ENCODE assay signal across 1 cellular context in the genomic region with DNA sequence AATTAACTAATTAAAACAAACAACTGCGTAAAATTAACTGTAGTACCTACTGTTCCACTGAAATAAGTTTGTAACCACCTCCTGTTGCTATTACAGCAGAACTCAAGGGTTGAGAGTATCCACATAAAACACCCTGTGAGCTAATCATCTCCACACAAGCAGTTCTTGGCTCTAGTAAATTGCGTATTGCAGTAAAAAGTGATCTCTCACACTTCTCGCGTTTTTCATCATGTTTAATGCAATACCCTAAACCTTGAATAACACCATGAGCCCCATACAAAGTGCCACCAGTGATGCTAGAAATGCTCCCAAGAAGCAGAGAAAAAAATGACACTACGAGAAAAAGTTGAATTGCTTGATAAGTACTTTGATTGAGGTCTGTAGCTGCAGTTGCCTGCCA.
TF ChIP-seq lines count a peak whose summit lies in the region.

No MANE protein-coding gene starts in this region.

TF ChIP-seq in HEK293, 187 proteins besides CTCF, POLR2A, EP300 and RAD21:
- no peak for TF ChIP-seq ZNF521 (tag by site-specific recombination; IDR thresholded peaks at IDR 0.05)
- TF ChIP-seq, protein P1, sequence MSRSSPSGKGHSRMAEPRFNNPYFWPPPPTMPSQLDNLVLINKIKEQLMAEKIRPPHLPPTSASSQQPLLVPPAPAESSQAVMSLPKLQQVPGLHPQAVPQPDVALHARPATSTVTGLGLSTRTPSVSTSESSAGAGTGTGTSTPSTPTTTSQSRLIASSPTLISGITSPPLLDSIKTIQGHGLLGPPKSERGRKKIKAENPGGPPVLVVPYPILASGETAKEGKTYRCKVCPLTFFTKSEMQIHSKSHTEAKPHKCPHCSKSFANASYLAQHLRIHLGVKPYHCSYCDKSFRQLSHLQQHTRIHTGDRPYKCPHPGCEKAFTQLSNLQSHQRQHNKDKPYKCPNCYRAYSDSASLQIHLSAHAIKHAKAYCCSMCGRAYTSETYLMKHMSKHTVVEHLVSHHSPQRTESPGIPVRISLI (tag by site-specific recombination; IDR thresholded peaks at IDR 0.05) = no peak
- TF ChIP-seq ZNF132 (tag by site-specific recombination; IDR thresholded peaks at IDR 0.05; ENCODE audit: borderline replicate concordance) = no peak
- TF ChIP-seq ZNF600 (tag by site-specific recombination; IDR thresholded peaks at IDR 0.05) = 0 out of 2 replicates have a peak, but pooled peaks have one; percentile 19
- TF ChIP-seq ZNF610 (tag by site-specific recombination; IDR thresholded peaks at IDR 0.05; ENCODE audit: borderline replicate concordance) = no peak
- TF ChIP-seq, protein P2, sequence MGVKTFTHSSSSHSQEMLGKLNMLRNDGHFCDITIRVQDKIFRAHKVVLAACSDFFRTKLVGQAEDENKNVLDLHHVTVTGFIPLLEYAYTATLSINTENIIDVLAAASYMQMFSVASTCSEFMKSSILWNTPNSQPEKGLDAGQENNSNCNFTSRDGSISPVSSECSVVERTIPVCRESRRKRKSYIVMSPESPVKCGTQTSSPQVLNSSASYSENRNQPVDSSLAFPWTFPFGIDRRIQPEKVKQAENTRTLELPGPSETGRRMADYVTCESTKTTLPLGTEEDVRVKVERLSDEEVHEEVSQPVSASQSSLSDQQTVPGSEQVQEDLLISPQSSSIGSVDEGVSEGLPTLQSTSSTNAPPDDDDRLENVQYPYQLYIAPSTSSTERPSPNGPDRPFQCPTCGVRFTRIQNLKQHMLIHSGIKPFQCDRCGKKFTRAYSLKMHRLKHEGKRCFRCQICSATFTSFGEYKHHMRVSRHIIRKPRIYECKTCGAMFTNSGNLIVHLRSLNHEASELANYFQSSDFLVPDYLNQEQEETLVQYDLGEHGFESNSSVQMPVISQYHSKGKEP (tag by site-specific recombination; IDR thresholded peaks at IDR 0.05) = 0 out of 2 replicates have a peak, but pooled peaks have one; percentile 5
- TF ChIP-seq SCRT2 (tag by site-specific recombination; IDR thresholded peaks at IDR 0.05) = peak; percentile 86
- TF ChIP-seq ZNF571 (tag by site-specific recombination; IDR thresholded peaks at IDR 0.05) = no peak
- TF ChIP-seq, protein P3, sequence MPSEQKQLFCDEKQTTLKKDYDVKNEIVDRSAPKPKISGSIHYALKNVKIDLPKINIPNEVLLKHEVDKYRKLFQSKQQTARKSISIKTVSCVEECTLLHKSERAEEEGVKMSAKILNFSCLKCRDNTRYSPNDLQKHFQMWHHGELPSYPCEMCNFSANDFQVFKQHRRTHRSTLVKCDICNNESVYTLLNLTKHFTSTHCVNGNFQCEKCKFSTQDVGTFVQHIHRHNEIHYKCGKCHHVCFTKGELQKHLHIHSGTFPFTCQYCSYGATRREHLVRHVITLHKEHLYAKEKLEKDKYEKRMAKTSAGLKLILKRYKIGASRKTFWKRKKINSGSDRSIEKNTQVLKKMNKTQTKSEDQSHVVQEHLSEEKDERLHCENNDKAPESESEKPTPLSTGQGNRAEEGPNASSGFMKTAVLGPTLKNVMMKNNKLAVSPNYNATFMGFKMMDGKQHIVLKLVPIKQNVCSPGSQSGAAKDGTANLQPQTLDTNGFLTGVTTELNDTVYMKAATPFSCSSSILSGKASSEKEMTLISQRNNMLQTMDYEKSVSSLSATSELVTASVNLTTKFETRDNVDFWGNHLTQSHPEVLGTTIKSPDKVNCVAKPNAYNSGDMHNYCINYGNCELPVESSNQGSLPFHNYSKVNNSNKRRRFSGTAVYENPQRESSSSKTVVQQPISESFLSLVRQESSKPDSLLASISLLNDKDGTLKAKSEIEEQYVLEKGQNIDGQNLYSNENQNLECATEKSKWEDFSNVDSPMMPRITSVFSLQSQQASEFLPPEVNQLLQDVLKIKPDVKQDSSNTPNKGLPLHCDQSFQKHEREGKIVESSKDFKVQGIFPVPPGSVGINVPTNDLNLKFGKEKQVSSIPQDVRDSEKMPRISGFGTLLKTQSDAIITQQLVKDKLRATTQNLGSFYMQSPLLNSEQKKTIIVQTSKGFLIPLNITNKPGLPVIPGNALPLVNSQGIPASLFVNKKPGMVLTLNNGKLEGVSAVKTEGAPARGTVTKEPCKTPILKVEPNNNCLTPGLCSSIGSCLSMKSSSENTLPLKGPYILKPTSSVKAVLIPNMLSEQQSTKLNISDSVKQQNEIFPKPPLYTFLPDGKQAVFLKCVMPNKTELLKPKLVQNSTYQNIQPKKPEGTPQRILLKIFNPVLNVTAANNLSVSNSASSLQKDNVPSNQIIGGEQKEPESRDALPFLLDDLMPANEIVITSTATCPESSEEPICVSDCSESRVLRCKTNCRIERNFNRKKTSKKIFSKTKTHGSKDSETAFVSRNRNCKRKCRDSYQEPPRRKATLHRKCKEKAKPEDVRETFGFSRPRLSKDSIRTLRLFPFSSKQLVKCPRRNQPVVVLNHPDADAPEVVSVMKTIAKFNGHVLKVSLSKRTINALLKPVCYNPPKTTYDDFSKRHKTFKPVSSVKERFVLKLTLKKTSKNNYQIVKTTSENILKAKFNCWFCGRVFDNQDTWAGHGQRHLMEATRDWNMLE (tag by site-specific recombination; conservative IDR thresholded peaks at IDR 0.05; ENCODE audit: low read depth) = no peak
- TF ChIP-seq, protein P4, sequence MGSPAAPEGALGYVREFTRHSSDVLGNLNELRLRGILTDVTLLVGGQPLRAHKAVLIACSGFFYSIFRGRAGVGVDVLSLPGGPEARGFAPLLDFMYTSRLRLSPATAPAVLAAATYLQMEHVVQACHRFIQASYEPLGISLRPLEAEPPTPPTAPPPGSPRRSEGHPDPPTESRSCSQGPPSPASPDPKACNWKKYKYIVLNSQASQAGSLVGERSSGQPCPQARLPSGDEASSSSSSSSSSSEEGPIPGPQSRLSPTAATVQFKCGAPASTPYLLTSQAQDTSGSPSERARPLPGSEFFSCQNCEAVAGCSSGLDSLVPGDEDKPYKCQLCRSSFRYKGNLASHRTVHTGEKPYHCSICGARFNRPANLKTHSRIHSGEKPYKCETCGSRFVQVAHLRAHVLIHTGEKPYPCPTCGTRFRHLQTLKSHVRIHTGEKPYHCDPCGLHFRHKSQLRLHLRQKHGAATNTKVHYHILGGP (tag by site-specific recombination; IDR thresholded peaks at IDR 0.05) = no peak
- TF ChIP-seq PRDM1 (tag by site-specific recombination; IDR thresholded peaks at IDR 0.05) = no peak
- TF ChIP-seq FEZF1 (tag by site-specific recombination; IDR thresholded peaks at IDR 0.05) = peak; percentile 17; the same call in 1 of the 2 replicates
- TF ChIP-seq, protein P5, sequence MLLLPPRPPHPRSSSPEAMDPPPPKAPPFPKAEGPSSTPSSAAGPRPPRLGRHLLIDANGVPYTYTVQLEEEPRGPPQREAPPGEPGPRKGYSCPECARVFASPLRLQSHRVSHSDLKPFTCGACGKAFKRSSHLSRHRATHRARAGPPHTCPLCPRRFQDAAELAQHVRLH (tag by site-specific recombination; IDR thresholded peaks at IDR 0.05) = no peak
- no peak for TF ChIP-seq ZNF37A (tag by site-specific recombination; IDR thresholded peaks at IDR 0.05)
- no peak for TF ChIP-seq ZNF548 (tag by site-specific recombination; IDR thresholded peaks at IDR 0.05)
- no peak for TF ChIP-seq ZNF830 (tag by site-specific recombination; IDR thresholded peaks at IDR 0.05; ENCODE audit: low read depth)
- TF ChIP-seq, protein P6, sequence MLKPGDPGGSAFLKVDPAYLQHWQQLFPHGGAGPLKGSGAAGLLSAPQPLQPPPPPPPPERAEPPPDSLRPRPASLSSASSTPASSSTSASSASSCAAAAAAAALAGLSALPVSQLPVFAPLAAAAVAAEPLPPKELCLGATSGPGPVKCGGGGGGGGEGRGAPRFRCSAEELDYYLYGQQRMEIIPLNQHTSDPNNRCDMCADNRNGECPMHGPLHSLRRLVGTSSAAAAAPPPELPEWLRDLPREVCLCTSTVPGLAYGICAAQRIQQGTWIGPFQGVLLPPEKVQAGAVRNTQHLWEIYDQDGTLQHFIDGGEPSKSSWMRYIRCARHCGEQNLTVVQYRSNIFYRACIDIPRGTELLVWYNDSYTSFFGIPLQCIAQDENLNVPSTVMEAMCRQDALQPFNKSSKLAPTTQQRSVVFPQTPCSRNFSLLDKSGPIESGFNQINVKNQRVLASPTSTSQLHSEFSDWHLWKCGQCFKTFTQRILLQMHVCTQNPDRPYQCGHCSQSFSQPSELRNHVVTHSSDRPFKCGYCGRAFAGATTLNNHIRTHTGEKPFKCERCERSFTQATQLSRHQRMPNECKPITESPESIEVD (tag by site-specific recombination; IDR thresholded peaks at IDR 0.05) = peak; percentile 97
- TF ChIP-seq ZNF121 (tag by site-specific recombination; IDR thresholded peaks at IDR 0.05) = no peak
- TF ChIP-seq, protein P7, sequence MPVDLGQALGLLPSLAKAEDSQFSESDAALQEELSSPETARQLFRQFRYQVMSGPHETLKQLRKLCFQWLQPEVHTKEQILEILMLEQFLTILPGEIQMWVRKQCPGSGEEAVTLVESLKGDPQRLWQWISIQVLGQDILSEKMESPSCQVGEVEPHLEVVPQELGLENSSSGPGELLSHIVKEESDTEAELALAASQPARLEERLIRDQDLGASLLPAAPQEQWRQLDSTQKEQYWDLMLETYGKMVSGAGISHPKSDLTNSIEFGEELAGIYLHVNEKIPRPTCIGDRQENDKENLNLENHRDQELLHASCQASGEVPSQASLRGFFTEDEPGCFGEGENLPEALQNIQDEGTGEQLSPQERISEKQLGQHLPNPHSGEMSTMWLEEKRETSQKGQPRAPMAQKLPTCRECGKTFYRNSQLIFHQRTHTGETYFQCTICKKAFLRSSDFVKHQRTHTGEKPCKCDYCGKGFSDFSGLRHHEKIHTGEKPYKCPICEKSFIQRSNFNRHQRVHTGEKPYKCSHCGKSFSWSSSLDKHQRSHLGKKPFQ (tag by site-specific recombination; IDR thresholded peaks at IDR 0.05) = no peak
- TF ChIP-seq ZNF629 (tag by site-specific recombination; IDR thresholded peaks at IDR 0.05) = no peak
- TF ChIP-seq, protein P8, sequence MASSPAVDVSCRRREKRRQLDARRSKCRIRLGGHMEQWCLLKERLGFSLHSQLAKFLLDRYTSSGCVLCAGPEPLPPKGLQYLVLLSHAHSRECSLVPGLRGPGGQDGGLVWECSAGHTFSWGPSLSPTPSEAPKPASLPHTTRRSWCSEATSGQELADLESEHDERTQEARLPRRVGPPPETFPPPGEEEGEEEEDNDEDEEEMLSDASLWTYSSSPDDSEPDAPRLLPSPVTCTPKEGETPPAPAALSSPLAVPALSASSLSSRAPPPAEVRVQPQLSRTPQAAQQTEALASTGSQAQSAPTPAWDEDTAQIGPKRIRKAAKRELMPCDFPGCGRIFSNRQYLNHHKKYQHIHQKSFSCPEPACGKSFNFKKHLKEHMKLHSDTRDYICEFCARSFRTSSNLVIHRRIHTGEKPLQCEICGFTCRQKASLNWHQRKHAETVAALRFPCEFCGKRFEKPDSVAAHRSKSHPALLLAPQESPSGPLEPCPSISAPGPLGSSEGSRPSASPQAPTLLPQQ (tag by site-specific recombination; IDR thresholded peaks at IDR 0.05) = no peak
- no peak for TF ChIP-seq TRIM28 (IDR thresholded peaks at IDR 0.05; ENCODE audit: borderline replicate concordance, low read length)
- TF ChIP-seq RBAK (tag by site-specific recombination; IDR thresholded peaks at IDR 0.05) = no peak
- TF ChIP-seq, protein P9, sequence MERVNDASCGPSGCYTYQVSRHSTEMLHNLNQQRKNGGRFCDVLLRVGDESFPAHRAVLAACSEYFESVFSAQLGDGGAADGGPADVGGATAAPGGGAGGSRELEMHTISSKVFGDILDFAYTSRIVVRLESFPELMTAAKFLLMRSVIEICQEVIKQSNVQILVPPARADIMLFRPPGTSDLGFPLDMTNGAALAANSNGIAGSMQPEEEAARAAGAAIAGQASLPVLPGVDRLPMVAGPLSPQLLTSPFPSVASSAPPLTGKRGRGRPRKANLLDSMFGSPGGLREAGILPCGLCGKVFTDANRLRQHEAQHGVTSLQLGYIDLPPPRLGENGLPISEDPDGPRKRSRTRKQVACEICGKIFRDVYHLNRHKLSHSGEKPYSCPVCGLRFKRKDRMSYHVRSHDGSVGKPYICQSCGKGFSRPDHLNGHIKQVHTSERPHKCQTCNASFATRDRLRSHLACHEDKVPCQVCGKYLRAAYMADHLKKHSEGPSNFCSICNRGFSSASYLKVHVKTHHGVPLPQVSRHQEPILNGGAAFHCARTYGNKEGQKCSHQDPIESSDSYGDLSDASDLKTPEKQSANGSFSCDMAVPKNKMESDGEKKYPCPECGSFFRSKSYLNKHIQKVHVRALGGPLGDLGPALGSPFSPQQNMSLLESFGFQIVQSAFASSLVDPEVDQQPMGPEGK (tag by site-specific recombination; IDR thresholded peaks at IDR 0.05) = no peak
- no peak for TF ChIP-seq ZNF510 (tag by site-specific recombination; IDR thresholded peaks at IDR 0.05; ENCODE audit: insufficient replicate concordance)
- TF ChIP-seq, protein P10, sequence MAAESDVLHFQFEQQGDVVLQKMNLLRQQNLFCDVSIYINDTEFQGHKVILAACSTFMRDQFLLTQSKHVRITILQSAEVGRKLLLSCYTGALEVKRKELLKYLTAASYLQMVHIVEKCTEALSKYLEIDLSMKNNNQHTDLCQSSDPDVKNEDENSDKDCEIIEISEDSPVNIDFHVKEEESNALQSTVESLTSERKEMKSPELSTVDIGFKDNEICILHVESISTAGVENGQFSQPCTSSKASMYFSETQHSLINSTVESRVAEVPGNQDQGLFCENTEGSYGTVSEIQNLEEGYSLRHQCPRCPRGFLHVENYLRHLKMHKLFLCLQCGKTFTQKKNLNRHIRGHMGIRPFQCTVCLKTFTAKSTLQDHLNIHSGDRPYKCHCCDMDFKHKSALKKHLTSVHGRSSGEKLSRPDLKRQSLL (tag by site-specific recombination; IDR thresholded peaks at IDR 0.05) = no peak
